ENCODE assay signal across 9 cellular contexts in the genomic region with DNA sequence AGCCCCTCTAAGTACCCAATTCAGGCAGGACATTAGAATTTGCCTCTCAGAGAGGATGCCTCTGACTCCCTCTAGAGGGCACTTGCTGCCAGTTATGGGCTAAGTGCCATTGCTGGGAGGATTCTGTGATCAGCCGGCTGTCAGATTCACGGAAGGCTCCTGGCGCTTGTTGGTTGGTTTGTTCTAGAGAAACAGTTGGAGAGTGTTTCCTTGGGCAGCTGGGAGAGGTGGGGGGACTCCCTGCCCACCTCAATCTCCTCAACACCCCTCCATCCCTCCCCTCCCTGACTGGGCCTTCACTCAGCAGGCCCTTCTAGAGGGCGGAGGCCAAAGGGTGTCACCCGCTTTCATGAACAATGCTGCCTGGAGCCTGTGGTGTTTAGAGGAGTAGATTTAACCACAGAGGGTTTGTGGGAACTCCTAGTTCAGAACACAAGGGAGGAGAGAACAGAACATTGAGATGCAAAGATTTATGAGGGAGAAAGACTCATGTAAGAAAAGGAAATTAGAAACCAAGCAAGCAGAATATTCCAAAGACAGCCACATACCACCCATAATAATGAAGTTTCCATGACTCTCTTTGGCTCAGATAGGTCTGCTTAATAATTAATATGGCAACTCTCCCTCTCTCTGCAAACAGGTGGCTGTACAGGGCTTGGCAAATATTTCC. TPM values are rescaled to one million over a fixed set of nuclear protein-coding genes. Genes with fewer than 3 reads are reported as not detected.
DNase-seq lines count a peak whose midpoint lies in the region; ATAC-seq and TF ChIP-seq lines count a peak whose summit lies in the region.
"Had no signal": no experiment of that assay in that cellular context is flagged by ENCODE, and none has a peak within 500 bp of the region (broad histone marks: within the 10 kb centered on the region; RNA-seq: fewer than 3 reads in every experiment).

No MANE protein-coding gene starts in this region.

- no peak for ATAC-seq in thoracic aorta (ENCODE audit: insufficient number of reproducible peaks, low FRiP score, low read depth)
- no peak for ATAC-seq in GM19328 (IDR thresholded peaks at IDR 0.05; ENCODE audit: unreplicated experiment)

- TF ChIP-seq CTCF in fibroblast of villous mesenchyme (IDR thresholded peaks at IDR 0.05; ENCODE audit: insufficient read depth, low read depth, low read length) = peak; percentile 95
- peak; percentile 71 for TF ChIP-seq CTCF in thoracic aorta (IDR thresholded peaks at IDR 0.05)

- no peak overlapping the region for H3K4me3 ChIP-seq in fibroblast of villous mesenchyme (ENCODE audit: low read depth, low read length)
- H3K4me3 ChIP-seq in thoracic aorta = no peak overlapping the region

- H3K9me3 ChIP-seq in thoracic aorta = no peaks in the 10 kb centered on the region

- no peaks in the 10 kb centered on the region for H3K4me1 ChIP-seq in thoracic aorta (ENCODE audit: control insufficient read depth in 1 of 2, low read depth in 2 of 2)

- peak; percentile 87 for TF ChIP-seq RAD21 in Ishikawa (IDR thresholded peaks at IDR 0.05; ENCODE audit: low read depth)

- no peak for TF ChIP-seq EP300 in Ishikawa (IDR thresholded peaks at IDR 0.05; ENCODE audit: borderline replicate concordance)

- H3K27me3 ChIP-seq in thoracic aorta (replicated peaks; ENCODE audit: insufficient read depth) = no peaks in the 10 kb centered on the region

- no peaks in the 10 kb centered on the region for H3K36me3 ChIP-seq in thoracic aorta

- H3K27ac ChIP-seq in thoracic aorta = no peak overlapping the region
- H3K27ac ChIP-seq: epithelial cell of prostate had no signal

- peak; percentile 88 for DNase-seq in DMS53 (lab: John Stamatoyannopoulos, UW)
- DNase-seq in RPMI8226 = peak; percentile 79
- peak; percentile 46 for DNase-seq in activated effector memory CD4-positive, alpha-beta T cell treated with Interleukin-2 at 50 U/mL for 16 hours
- peak; percentile 57 for DNase-seq in fibroblast of villous mesenchyme (ENCODE audit: low read depth)
- peak in 47 of 56 donors; percentile 4 to 76 (median 38) for DNase-seq in nucleus accumbens (lab: John Stamatoyannopoulos, UW)
- no peak for DNase-seq in thoracic aorta (ENCODE audit: low spot score)

TF ChIP-seq in Ishikawa, 13 proteins besides CTCF, POLR2A, EP300 and RAD21:
- no peak for TF ChIP-seq ZBTB7A (IDR thresholded peaks at IDR 0.05; ENCODE audit: low read depth)
- peak; percentile 65 for TF ChIP-seq NFIC (IDR thresholded peaks at IDR 0.05)

RNA-seq across cellular contexts. Expression of a gene that starts 29.9 kb away (rescaled TPM):
- total RNA-seq in fibroblast of villous mesenchyme (4.8 and 6.0 TPM in 2 replicates), thoracic aorta (10 to 100 TPM; 10.8 to 11.4 TPM)
